Comparison of ENCODE assay signal across 1 cellular context in genomic region chr5:134511796-134512660, GRCh38.
TF ChIP-seq lines count a peak whose summit lies in the region.

No MANE protein-coding gene starts in this region.

TF ChIP-seq in HepG2, 621 proteins besides CTCF, POLR2A, EP300 and RAD21 (continued from another document and continues in another):
- peak; percentile 37; the same call in 1 of the 2 replicates for TF ChIP-seq MAX (IDR thresholded peaks at IDR 0.05)
- TF ChIP-seq KDM6A (CRISPR knock-in tag; IDR thresholded peaks at IDR 0.05; ENCODE audit: low read depth), result no peak
- no peak for TF ChIP-seq MLXIP (CRISPR knock-in tag; IDR thresholded peaks at IDR 0.05; ENCODE audit: borderline replicate concordance)
- TF ChIP-seq SP1 (IDR thresholded peaks at IDR 0.05), result no peak
- no peak; the same call in 1 of the 2 replicates for TF ChIP-seq SP1 (CRISPR knock-in tag; IDR thresholded peaks at IDR 0.05)
- TF ChIP-seq ZNF276 (CRISPR knock-in tag; IDR thresholded peaks at IDR 0.05; ENCODE audit: low read depth), result no peak
- TF ChIP-seq FIP1L1 (IDR thresholded peaks at IDR 0.05; ENCODE audit: borderline replicate concordance, insufficient read depth, low read depth, low read length), result no peak
- no peak for TF ChIP-seq RNF2 (conservative IDR thresholded peaks at IDR 0.05; ENCODE audit: low read depth)
- TF ChIP-seq POLR2AphosphoS5 (IDR thresholded peaks at IDR 0.05; ENCODE audit: low read depth, low read length), result no peak
- TF ChIP-seq SMYD3 (CRISPR knock-in tag; IDR thresholded peaks at IDR 0.05), result no peak
- TF ChIP-seq HOXA9 (CRISPR knock-in tag; IDR thresholded peaks at IDR 0.05; ENCODE audit: borderline replicate concordance), result no peak
- no peak for TF ChIP-seq KDM3A (CRISPR knock-in tag; IDR thresholded peaks at IDR 0.05; ENCODE audit: low read depth)
- TF ChIP-seq PRMT3 (CRISPR knock-in tag; IDR thresholded peaks at IDR 0.05; ENCODE audit: borderline replicate concordance, low read depth), result 0 out of 2 replicates have a peak, but pooled peaks have one; percentile 34
- no peak; the same call in 1 of the 2 replicates for TF ChIP-seq GFI1 (CRISPR knock-in tag; IDR thresholded peaks at IDR 0.05; ENCODE audit: borderline replicate concordance)
- peak; percentile 59; the same call in 1 of the 2 replicates for TF ChIP-seq ATF3 (CRISPR knock-in tag; IDR thresholded peaks at IDR 0.05)
- no peak for TF ChIP-seq ZNF446 (CRISPR knock-in tag; IDR thresholded peaks at IDR 0.05)
- no peak for TF ChIP-seq KLF9 (CRISPR knock-in tag; IDR thresholded peaks at IDR 0.05; ENCODE audit: low read depth)
- no peak for TF ChIP-seq CC2D1A (CRISPR knock-in tag; IDR thresholded peaks at IDR 0.05)
- TF ChIP-seq RCOR2 (CRISPR knock-in tag; IDR thresholded peaks at IDR 0.05), result no peak
- TF ChIP-seq ZNF878 (CRISPR knock-in tag; IDR thresholded peaks at IDR 0.05), result no peak
- no peak for TF ChIP-seq TOE1 (CRISPR knock-in tag; IDR thresholded peaks at IDR 0.05)
- TF ChIP-seq HINFP (CRISPR knock-in tag; IDR thresholded peaks at IDR 0.05; ENCODE audit: low read depth), result no peak
- TF ChIP-seq ZNF296 (CRISPR knock-in tag; conservative IDR thresholded peaks at IDR 0.05), result no peak
- TF ChIP-seq SNAPC4 (CRISPR knock-in tag; IDR thresholded peaks at IDR 0.05), result no peak
- no peak for TF ChIP-seq MAFG (CRISPR knock-in tag; IDR thresholded peaks at IDR 0.05)
- TF ChIP-seq KLF6 (CRISPR knock-in tag; IDR thresholded peaks at IDR 0.05), result 0 out of 2 replicates have a peak, but pooled peaks have one; percentile 31
- TF ChIP-seq ZNF747 (CRISPR knock-in tag; IDR thresholded peaks at IDR 0.05; ENCODE audit: borderline replicate concordance), result no peak
- TF ChIP-seq AGO1 (IDR thresholded peaks at IDR 0.05; ENCODE audit: low read depth, low read length, poor library complexity, severe bottlenecking), result no peak
- TF ChIP-seq DZIP1 (CRISPR knock-in tag; IDR thresholded peaks at IDR 0.05), result no peak
- TF ChIP-seq POLR2G (IDR thresholded peaks at IDR 0.05; ENCODE audit: low read depth, low read length), result peak; percentile 69; the same call in 1 of the 2 replicates
- no peak for TF ChIP-seq ZBTB10 (CRISPR knock-in tag; IDR thresholded peaks at IDR 0.05; ENCODE audit: borderline replicate concordance)
- TF ChIP-seq PHF20 (CRISPR knock-in tag; IDR thresholded peaks at IDR 0.05), result no peak
- no peak for TF ChIP-seq ZBTB33 (CRISPR knock-in tag; IDR thresholded peaks at IDR 0.05)
- no peak for TF ChIP-seq ZBTB20 (CRISPR knock-in tag; IDR thresholded peaks at IDR 0.05; ENCODE audit: borderline replicate concordance, low read depth)
- TF ChIP-seq TMF1 (CRISPR knock-in tag; IDR thresholded peaks at IDR 0.05; ENCODE audit: low read depth), result no peak
- TF ChIP-seq ISX (CRISPR knock-in tag; conservative IDR thresholded peaks at IDR 0.05), result no peak
- TF ChIP-seq CBFB (CRISPR knock-in tag; IDR thresholded peaks at IDR 0.05), result no peak
- peak; percentile 61 for TF ChIP-seq FOSL2 (CRISPR knock-in tag; IDR thresholded peaks at IDR 0.05)
- no peak for TF ChIP-seq TFDP2 (CRISPR knock-in tag; IDR thresholded peaks at IDR 0.05)
